In the genomic region with DNA sequence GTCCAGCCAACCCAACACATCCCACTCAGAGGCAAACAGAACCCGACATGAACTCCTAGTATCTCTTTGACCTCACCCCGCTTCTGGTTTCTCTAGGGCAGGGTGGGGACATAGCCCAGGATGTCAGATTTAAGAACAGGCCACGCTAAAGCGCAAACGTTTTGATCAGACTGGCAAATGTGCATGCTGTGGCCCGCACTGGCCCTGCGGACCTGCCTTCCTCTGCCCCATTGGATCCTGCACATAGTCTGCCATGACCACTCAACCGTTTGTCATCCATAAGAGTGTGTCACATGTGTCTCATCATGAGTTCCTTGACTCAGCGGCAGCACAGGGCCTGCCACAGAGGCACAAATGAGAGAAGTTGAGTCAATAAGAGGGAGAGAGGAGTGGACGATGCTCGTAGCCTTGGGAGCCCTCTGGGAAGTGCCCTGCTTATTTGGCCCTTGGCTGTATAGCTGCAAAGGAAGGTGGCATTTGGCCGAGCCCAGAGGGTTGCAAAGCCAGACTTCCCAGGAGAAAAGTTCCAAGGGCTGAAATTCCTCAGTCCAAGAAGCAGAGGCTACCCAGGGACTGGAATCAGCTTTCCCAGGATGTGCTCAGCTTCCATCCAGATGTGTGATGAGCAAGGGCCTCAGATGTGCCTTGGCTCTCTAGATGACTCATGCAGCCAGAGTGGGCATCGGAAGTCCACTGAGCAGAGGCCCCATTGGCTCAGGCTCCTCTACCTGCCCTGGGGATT, we compare ENCODE assay signal across 15 cellular contexts. TPM values are rescaled to one million over a fixed set of nuclear protein-coding genes. Genes with fewer than 3 reads are reported as not detected.
"Had no signal": no experiment of that assay in that cellular context is flagged by ENCODE, and none has a peak within 500 bp of the region (broad histone marks: within the 10 kb centered on the region; RNA-seq: fewer than 3 reads in every experiment).

No MANE protein-coding gene starts in this region.

- H3K4me1 Mint-ChIP-seq: activated CD8-positive, alpha-beta memory T cell treated with anti-CD3 and anti-CD28 coated beads, Interleukin-2, amount 10 ng/mL, durations not matched to agents 7 days and 5 days; natural killer cell had no signal

- H3K4me3 ChIP-seq: breast epithelium, sigmoid colon had no signal

- H3K27me3 ChIP-seq: sigmoid colon had no signal

- H3K27ac Mint-ChIP-seq: activated CD8-positive, alpha-beta memory T cell treated with anti-CD3 and anti-CD28 coated beads, Interleukin-2, amount 10 ng/mL, durations not matched to agents 7 days and 5 days; natural killer cell; T-helper 2 cell treated with Interferon-gamma antibody and Interleukin-4, amounts not matched to agents 5 μg/mL and 100 μg/mL, for 36 hours; type B pancreatic cell had no signal

- H3K27me3 Mint-ChIP-seq: type B pancreatic cell had no signal

- H3K4me1 ChIP-seq: breast epithelium, sigmoid colon had no signal

- H3K9me3 Mint-ChIP-seq: natural killer cell; T-helper 2 cell treated with Interferon-gamma antibody and Interleukin-4, amounts not matched to agents 5 μg/mL and 100 μg/mL, for 36 hours; type B pancreatic cell had no signal

- H3K36me3 ChIP-seq: breast epithelium, sigmoid colon had no signal

- DNase-seq: activated CD4-positive, alpha-beta T cell treated with anti-CD3 and anti-CD28 coated beads, Interleukin-2, amount 50 U/mL, for 4 hours; activated CD8-positive, alpha-beta memory T cell treated with anti-CD3 and anti-CD28 coated beads, Interleukin-2, amount 10 ng/mL, durations not matched to agents 7 days and 5 days; activated T-cell treated with anti-CD3 and anti-CD28 coated beads, Interleukin-2, amount 50 U/mL, for 4 hours; aorta; glutamatergic neuron; left colon; natural killer cell; sigmoid colon; stimulated activated CD4-positive, alpha-beta T cell treated with anti-CD3 and anti-CD28 coated beads, Interleukin-12 subunit alpha, Interleukin-12 subunit beta, amount 100 ng/mL, for 4 hours; stimulated activated CD4-positive, alpha-beta T cell treated with anti-CD3 and anti-CD28 coated beads, Interleukin-2, amount 100 ng/mL, for 48 hours; stimulated activated naive CD4-positive, alpha-beta T cell treated with Interleukin-2 at 50 U/mL for 16 hours had no signal

- H3K27ac ChIP-seq: breast epithelium, sigmoid colon had no signal

- H3K4me3 Mint-ChIP-seq: activated CD8-positive, alpha-beta memory T cell treated with anti-CD3 and anti-CD28 coated beads, Interleukin-2, amount 10 ng/mL, durations not matched to agents 7 days and 5 days; activated T-cell treated with anti-CD3 and anti-CD28 coated beads, Interleukin-2, amount 50 U/mL, for 4 hours; natural killer cell; T-helper 2 cell treated with Interferon-gamma antibody and Interleukin-4, amounts not matched to agents 5 μg/mL and 100 μg/mL, for 36 hours; type B pancreatic cell had no signal

- H3K36me3 Mint-ChIP-seq: activated CD8-positive, alpha-beta memory T cell treated with anti-CD3 and anti-CD28 coated beads, Interleukin-2, amount 10 ng/mL, durations not matched to agents 7 days and 5 days; natural killer cell; type B pancreatic cell had no signal

- FAIRE-seq: endothelial cell of umbilical vein had no signal

RNA-seq across cellular contexts. Expression of a gene that starts 55.5 kb away (rescaled TPM):
- total RNA-seq: activated CD8-positive, alpha-beta memory T cell treated with anti-CD3 and anti-CD28 coated beads, Interleukin-2, amount 10 ng/mL, durations not matched to agents 7 days and 5 days; natural killer cell had no signal
